19 cellular contexts compared by ENCODE assay signal in genomic region chr5:179337227-179338122, GRCh38. TPM values are rescaled to one million over a fixed set of nuclear protein-coding genes. Genes with fewer than 3 reads are reported as not detected.
A peak's percentile ranks its signal among the peaks of the same experiment; 100 is the strongest.
DNase-seq lines count a peak whose midpoint lies in the region; ATAC-seq, FAIRE-seq and TF ChIP-seq lines count a peak whose summit lies in the region.
"Had no signal": no experiment of that assay in that cellular context is flagged by ENCODE, and none has a peak within 500 bp of the region (broad histone marks: within the 10 kb centered on the region; RNA-seq: fewer than 3 reads in every experiment).

No MANE protein-coding gene starts in this region.

- DNase-seq in Right ventricle myocardium superior (peak; percentile 20), left ventricle myocardium superior (no peak), bronchial epithelial cell (ENCODE audit: low read depth) (no peak), right lobe of liver (peak in 2 of 3 donors; percentile 5 to 34), vagina (ENCODE audit: extremely low spot score in 2 of 2) (no peak), mesendoderm (no peak)
- no peak for DNase-seq in activated CD8-positive, alpha-beta T cell treated with anti-CD3 and anti-CD28 coated beads for 36 hours
- no peak for DNase-seq in activated CD4-positive, alpha-beta T cell treated with anti-CD3 and anti-CD28 coated beads, Interleukin-2, amount 50 U/mL, for 48 hours
- DNase-seq: DMS153, NCI-H1092 treated with DMSO at 0.1 percent for 48 hours, NCI-H1694 treated with DMSO at 0.1 percent for 48 hours, NCI-H446 treated with DMSO at 0.1 percent for 48 hours, NCI-H82, Peyer's patch, SJCRH30 had no signal

- no peak overlapping the region for H3K23ac ChIP-seq in mesendoderm (ENCODE audit: low read length)

- H3K4me1 Mint-ChIP-seq in activated CD8-positive, alpha-beta T cell treated with anti-CD3 and anti-CD28 coated beads for 36 hours (ENCODE audit: low read depth), result no peaks in the 10 kb centered on the region

- no peak overlapping the region for H3K4me3 Mint-ChIP-seq in activated CD8-positive, alpha-beta T cell treated with anti-CD3 and anti-CD28 coated beads for 36 hours

- peaks cover 12% of the 10 kb centered on the region for H3K27me3 Mint-ChIP-seq in activated CD8-positive, alpha-beta T cell treated with anti-CD3 and anti-CD28 coated beads for 36 hours

- no peak overlapping the region for H3K18ac ChIP-seq in mesendoderm (ENCODE audit: low read length)

- 69% methylated on average over 8 of the region's 18 CpGs for WGBS in right lobe of liver (ENCODE audit: insufficient coverage, low coverage, low lambda C conversion rate, missing lambda C conversion rate)
- no CpG with 5 or more reads among the region's 18 CpGs for WGBS in mesendoderm (ENCODE audit: extremely low coverage, insufficient coverage, low lambda C conversion rate)

- no peak overlapping the region for H3K4ac ChIP-seq in mesendoderm (ENCODE audit: low read depth, low read length)

- FAIRE-seq in bronchial epithelial cell (lab: Jason Lieb, UNC), result peak; percentile 7
- FAIRE-seq: A204.1, K562 had no signal

- no peak overlapping the region for H3K9ac ChIP-seq in mesendoderm (ENCODE audit: low read length)

- H3K4me3 ChIP-seq in bronchial epithelial cell (ENCODE audit: low read depth, low read length), result no peak overlapping the region
- H3K4me3 ChIP-seq in right lobe of liver, result no peak overlapping the region
- no peak overlapping the region for H3K4me3 ChIP-seq in vagina
- H3K4me3 ChIP-seq in mesendoderm (ENCODE audit: low read length), result no peak overlapping the region
- H3K4me3 ChIP-seq: HAP-1, K562, Peyer's patch, SJCRH30 had no signal

- H2AK5ac ChIP-seq in mesendoderm (ENCODE audit: low read length), result no peak overlapping the region

- H2BK5ac ChIP-seq in mesendoderm (ENCODE audit: low read length), result no peak overlapping the region

- no peaks in the 10 kb centered on the region for H3K79me1 ChIP-seq in mesendoderm (ENCODE audit: low read length)

- POLR2A ChIA-PET in activated CD8-positive, alpha-beta T cell treated with anti-CD3 and anti-CD28 coated beads for 36 hours (lab: Charles Lee), result no interaction called here

- no peak overlapping the region for H2BK15ac ChIP-seq in mesendoderm (replicated peaks; ENCODE audit: low read depth)

- H3K56ac ChIP-seq in mesendoderm (ENCODE audit: low read length), result no peak overlapping the region

- no peaks in the 10 kb centered on the region for H3K79me2 ChIP-seq in mesendoderm (ENCODE audit: control insufficient read depth, insufficient read depth, low read length)

- CTCF ChIA-PET in activated CD8-positive, alpha-beta T cell treated with anti-CD3 and anti-CD28 coated beads for 36 hours (lab: Charles Lee), result no interaction called here

- H4K8ac ChIP-seq in mesendoderm (ENCODE audit: low read depth, low read length), result no peak overlapping the region

- no peaks in the 10 kb centered on the region for H3K36me3 Mint-ChIP-seq in activated CD8-positive, alpha-beta T cell treated with anti-CD3 and anti-CD28 coated beads for 36 hours (ENCODE audit: low read depth)

- intact Hi-C loops in Right ventricle myocardium superior (cut with DNase I) (no loop called here), left ventricle myocardium superior (cut with micrococcal nuclease) (no loop called here), right lobe of liver (cut with DNase I) (no loop called here), vagina (cut with DNase I) (no loop called here)
- intact Hi-C loops in activated CD8-positive, alpha-beta T cell treated with anti-CD3 and anti-CD28 coated beads for 36 hours (cut with micrococcal nuclease), result no loop called here

- ATAC-seq in Right ventricle myocardium superior (ENCODE audit: poor library complexity), result no peak
- no peak for ATAC-seq in left ventricle myocardium superior
- no peak for ATAC-seq in right lobe of liver
- no peak for ATAC-seq in activated CD8-positive, alpha-beta T cell treated with anti-CD3 and anti-CD28 coated beads for 36 hours

- no peak for TF ChIP-seq CTCF in bronchial epithelial cell (IDR thresholded peaks at IDR 0.05; ENCODE audit: insufficient read depth, low read length, severe bottlenecking)
- no peak for TF ChIP-seq CTCF in right lobe of liver (IDR thresholded peaks at IDR 0.05)
- TF ChIP-seq CTCF in vagina (IDR thresholded peaks at IDR 0.05), result no peak
- no peak for TF ChIP-seq CTCF in activated CD8-positive, alpha-beta T cell treated with anti-CD3 and anti-CD28 coated beads for 36 hours (IDR thresholded peaks at IDR 0.05)

- no peak overlapping the region for H4K5ac ChIP-seq in mesendoderm (ENCODE audit: low read length)

- H3K27me3 ChIP-seq in bronchial epithelial cell (ENCODE audit: control insufficient read depth, insufficient read depth, low read length) (no peaks in the 10 kb centered on the region), right lobe of liver (no peaks in the 10 kb centered on the region), vagina (no peaks in the 10 kb centered on the region), mesendoderm (ENCODE audit: insufficient read depth, low read length, poor library complexity) (no peaks in the 10 kb centered on the region)
- H3K27me3 ChIP-seq: Peyer's patch, SJCRH30 had no signal

- no peak overlapping the region for H3K27ac ChIP-seq in right lobe of liver
- H3K27ac ChIP-seq in vagina, result peak overlapping the region; percentile 30
- H3K27ac ChIP-seq in mesendoderm (ENCODE audit: low read depth, low read length), result no peak overlapping the region
- H3K27ac ChIP-seq: C4-2B, Peyer's patch, SJCRH30 had no signal

- no peaks in the 10 kb centered on the region for H3K9me3 Mint-ChIP-seq in activated CD8-positive, alpha-beta T cell treated with anti-CD3 and anti-CD28 coated beads for 36 hours

- TF ChIP-seq POLR2A in right lobe of liver (IDR thresholded peaks at IDR 0.05) (no peak), vagina (IDR thresholded peaks at IDR 0.05) (no peak)

- no peaks in the 10 kb centered on the region for H3K9me3 ChIP-seq in right lobe of liver
- H3K9me3 ChIP-seq in vagina, result no peaks in the 10 kb centered on the region
- H3K9me3 ChIP-seq: HAP-1, Peyer's patch, SJCRH30 had no signal

- no peak overlapping the region for H2BK120ac ChIP-seq in mesendoderm (ENCODE audit: low read depth, low read length)

- H3K4me2 ChIP-seq in mesendoderm (ENCODE audit: low read length), result no peak overlapping the region

- H3K27ac Mint-ChIP-seq in activated CD8-positive, alpha-beta T cell treated with anti-CD3 and anti-CD28 coated beads for 36 hours, result no peak overlapping the region

- H3K36me3 ChIP-seq in bronchial epithelial cell (ENCODE audit: control insufficient read depth, insufficient read depth, low read length), result no peaks in the 10 kb centered on the region
- no peaks in the 10 kb centered on the region for H3K36me3 ChIP-seq in right lobe of liver
- H3K36me3 ChIP-seq in vagina, result no peaks in the 10 kb centered on the region
- H3K36me3 ChIP-seq in mesendoderm (ENCODE audit: control insufficient read depth, insufficient read depth, low read length), result no peaks in the 10 kb centered on the region
- H3K36me3 ChIP-seq: HAP-1, Peyer's patch, SJCRH30 had no signal

- H3K4me1 ChIP-seq in right lobe of liver, result no peaks in the 10 kb centered on the region
- H3K4me1 ChIP-seq in vagina, result peaks cover 41% of the 10 kb centered on the region
- H3K4me1 ChIP-seq in mesendoderm (ENCODE audit: control insufficient read depth, low read depth, low read length), result no peaks in the 10 kb centered on the region
- H3K4me1 ChIP-seq: HAP-1, Peyer's patch, SJCRH30 had no signal

RNA-seq across cellular contexts. Expression of gene ADAMTS2, which starts 7.8 kb away (rescaled TPM):
- total RNA-seq in Right ventricle myocardium superior, result 3.6 TPM
- total RNA-seq in left ventricle myocardium superior, result 4.3 TPM
- under 0.01 and 0.26 TPM in 2 replicates for total RNA-seq in bronchial epithelial cell
- 10 to 100 TPM in 5 of 6 experiments, 1 to 10 TPM in 1; 6.3 to 18.9 (median 13.5) TPM for total RNA-seq in right lobe of liver
- 17.4 TPM for total RNA-seq in vagina
- total RNA-seq in activated CD8-positive, alpha-beta T cell treated with anti-CD3 and anti-CD28 coated beads for 36 hours, result not detected
- 0.59 TPM for polyA plus RNA-seq in mesendoderm (2013, experiment 1 of 2)
- polyA plus RNA-seq in mesendoderm (2013, experiment 2 of 2), result 0.83 TPM
- total RNA-seq: K562, SJCRH30 had no signal
- polyA plus RNA-seq: K562 had no signal

Comparison
In these comparisons a context has a peak if more than half of its experiments do, and no peak if none do; other contexts are left out.
1. DNase-seq: peak in Right ventricle myocardium superior (single experiment) and right lobe of liver (2 of 3); none in left ventricle myocardium superior (single experiment), bronchial epithelial cell (single experiment), vagina (0 of 2), activated CD8-positive, alpha-beta T cell treated with anti-CD3 and anti-CD28 coated beads for 36 hours (single experiment), activated CD4-positive, alpha-beta T cell treated with anti-CD3 and anti-CD28 coated beads, Interleukin-2, amount 50 U/mL, for 48 hours (0 of 2) and mesendoderm (single experiment).